ENCODE assay signal across 15 cellular contexts in genomic region chr1:187842406-187843165, GRCh38.
DNase-seq lines count a peak whose midpoint lies in the region; ATAC-seq lines count a peak whose summit lies in the region.
"Had no signal": no experiment of that assay in that cellular context is flagged by ENCODE, and none has a peak within 500 bp of the region (broad histone marks: within the 10 kb centered on the region; RNA-seq: fewer than 3 reads in every experiment).

No MANE protein-coding gene starts in this region.

- ATAC-seq in HG03159 (IDR thresholded peaks at IDR 0.05; ENCODE audit: unreplicated experiment), result no peak
- ATAC-seq: A549 had no signal

- peak overlapping the region; percentile 69 for H3K27ac ChIP-seq in epithelial cell of prostate
- H3K27ac ChIP-seq: A549, ascending aorta, PC-9 had no signal

- peak; percentile 18 for DNase-seq in NCI-H748 (lab: John Stamatoyannopoulos, UW; ENCODE audit: unreplicated experiment)
- no peak for DNase-seq in NCI-H748 treated with DMSO at 0.1 percent for 48 hours (lab: John Stamatoyannopoulos, UW)
- DNase-seq in NCI-H69 (lab: John Stamatoyannopoulos, UW), result peak; percentile 77
- DNase-seq in epithelial cell of prostate (ENCODE audit: low read depth, low spot score), result peak; percentile 81
- DNase-seq in retina, result peak; percentile 32
- DNase-seq in activated T-cell treated with anti-CD3 and anti-CD28 coated beads, Interleukin-2, amount 50 U/mL, for 48 hours, result no peak
- no peak for DNase-seq in NCI-H2227 (lab: John Stamatoyannopoulos, UW; ENCODE audit: unreplicated experiment)
- DNase-seq: activated CD4-positive, alpha-beta T cell treated with anti-CD3 and anti-CD28 coated beads for 48 hours; effector memory CD4-positive, alpha-beta T cell; H7; NCI-H2081 treated with DMSO at 0.1 percent for 48 hours; PC-9 had no signal

Comparison
In these comparisons a context has a peak if more than half of its experiments do, and no peak if none do; other contexts are left out.
1. DNase-seq: peak in NCI-H748 (single experiment), NCI-H69 (single experiment), epithelial cell of prostate (single experiment) and retina (single experiment); none in NCI-H748 treated with DMSO at 0.1 percent for 48 hours (single experiment), activated T-cell treated with anti-CD3 and anti-CD28 coated beads, Interleukin-2, amount 50 U/mL, for 48 hours (0 of 2) and NCI-H2227 (single experiment).